Comparison of ENCODE assay signal across 39 cellular contexts in genomic region chr5:170468633-170469032, GRCh38. TPM values are rescaled to one million over a fixed set of nuclear protein-coding genes. Genes with fewer than 3 reads are reported as not detected.
"Had no signal": no experiment of that assay in that cellular context is flagged by ENCODE, and none has a peak within 500 bp of the region (broad histone marks: within the 10 kb centered on the region; RNA-seq: fewer than 3 reads in every experiment).

No MANE protein-coding gene starts in this region.

- H3K36me3 ChIP-seq: adrenal gland, ascending aorta, brain microvascular endothelial cell, breast epithelium, cardiac muscle cell had no signal

- H3K36me3 Mint-ChIP-seq: activated naive CD4-positive, alpha-beta T cell treated with anti-CD3 and anti-CD28 coated beads, Interleukin-2, amount 10 ng/mL, durations not matched to agents 7 days and 5 days; activated naive CD4-positive, alpha-beta T cell treated with anti-CD3 and anti-CD28 coated beads, Interleukin-2, amount 50 U/mL, for 24 hours; activated naive CD4-positive, alpha-beta T cell treated with anti-CD3 and anti-CD28 coated beads, Interleukin-2, amount 50 U/mL, for 72 hours; activated naive CD8-positive, alpha-beta T cell; activated naive CD8-positive, alpha-beta T cell treated with anti-CD3 and anti-CD28 coated beads for 36 hours; activated naive CD8-positive, alpha-beta T cell treated with anti-CD3 and anti-CD28 coated beads, Interleukin-2, amount 10 ng/mL, durations not matched to agents 7 days and 5 days; brain had no signal

- H3K27me3 ChIP-seq: adrenal gland, ascending aorta, body of pancreas, brain microvascular endothelial cell, breast epithelium had no signal

- ATAC-seq: activated naive CD4-positive, alpha-beta T cell treated with anti-CD3 and anti-CD28 coated beads, Interleukin-2, amount 50 U/mL, for 72 hours; activated naive CD8-positive, alpha-beta T cell treated with anti-CD3 and anti-CD28 coated beads, Interleukin-2, amount 50 U/mL, for 24 hours; activated T-cell treated with anti-CD3 and anti-CD28 coated beads, Interleukin-2, amount 50 U/mL, for 4 hours; activated T-cell treated with anti-CD3 and anti-CD28 coated beads, Interleukin-2, amount 50 U/mL, for 72 hours; activated T-helper 17 cell treated with anti-CD3 and anti-CD28 coated beads, Interleukin-2, amount 50 U/mL, for 72 hours; body of pancreas had no signal

- H3K27ac Mint-ChIP-seq: activated naive CD4-positive, alpha-beta T cell treated with anti-CD3 and anti-CD28 coated beads for 36 hours; activated naive CD4-positive, alpha-beta T cell treated with anti-CD3 and anti-CD28 coated beads, Interleukin-2, amount 10 ng/mL, durations not matched to agents 7 days and 5 days; activated naive CD4-positive, alpha-beta T cell treated with anti-CD3 and anti-CD28 coated beads, Interleukin-2, amount 50 U/mL, for 24 hours; activated naive CD4-positive, alpha-beta T cell treated with anti-CD3 and anti-CD28 coated beads, Interleukin-2, amount 50 U/mL, for 72 hours; activated naive CD8-positive, alpha-beta T cell; activated naive CD8-positive, alpha-beta T cell treated with anti-CD3 and anti-CD28 coated beads for 36 hours; activated naive CD8-positive, alpha-beta T cell treated with anti-CD3 and anti-CD28 coated beads, Interleukin-2, amount 10 ng/mL, durations not matched to agents 7 days and 5 days; activated naive CD8-positive, alpha-beta T cell treated with anti-CD3 and anti-CD28 coated beads, Interleukin-2, amount 50 U/mL, for 24 hours; activated T-cell treated with anti-CD3 and anti-CD28 coated beads, Interleukin-2, amount 50 U/mL, for 24 hours; activated T-cell treated with anti-CD3 and anti-CD28 coated beads, Interleukin-2, amount 50 U/mL, for 72 hours; activated T-helper 1 cell treated with anti-CD3 and anti-CD28 coated beads, Interleukin-12 subunit alpha, Interleukin-12 subunit beta, Interleukin-2, Interleukin-4 antibody, amounts not matched to agents 30 ng/mL and 10 ng/mL and 1 ng/mL, durations not matched to agents 14 hours and 24 hours and 36 hours; activated T-helper 17 cell treated with anti-CD3 and anti-CD28 coated beads, Interleukin-2, amount 50 U/mL, for 72 hours; activated T-helper 2 cell treated with anti-CD3 and anti-CD28 coated beads, Interferon-gamma antibody, Interleukin-2, Interleukin-4, amounts not matched to agents 10 μg/mL and 5 μg/mL and 100 μg/mL, durations not matched to agents 14 hours and 24 hours and 36 hours; brain had no signal

- DNase-seq: activated effector memory CD4-positive, alpha-beta T cell treated with anti-CD3 and anti-CD28 coated beads, Interleukin-2, amount 50 U/mL, for 16 hours; activated effector memory CD4-positive, alpha-beta T cell treated with Interleukin-2 at 50 U/mL for 16 hours; activated gamma-delta T cell; activated gamma-delta T cell treated with Interleukin-2 at 50 U/mL for 16 hours; activated naive CD4-positive, alpha-beta T cell; activated naive CD4-positive, alpha-beta T cell treated with anti-CD3 and anti-CD28 coated beads for 36 hours; activated naive CD4-positive, alpha-beta T cell treated with anti-CD3 and anti-CD28 coated beads, Interleukin-2, amount 10 ng/mL, durations not matched to agents 7 days and 5 days; activated naive CD4-positive, alpha-beta T cell treated with anti-CD3 and anti-CD28 coated beads, Interleukin-2, amount 50 U/mL, for 16 hours; activated naive CD4-positive, alpha-beta T cell treated with Interleukin-2 at 50 U/mL for 16 hours; activated naive CD8-positive, alpha-beta T cell treated with anti-CD3 and anti-CD28 coated beads for 36 hours; activated naive CD8-positive, alpha-beta T cell treated with anti-CD3 and anti-CD28 coated beads, Interleukin-2, amount 10 ng/mL, durations not matched to agents 7 days and 5 days; activated naive CD8-positive, alpha-beta T cell treated with anti-CD3 and anti-CD28 coated beads, Interleukin-2, amount 50 U/mL, for 24 hours; activated T-cell treated with anti-CD3 and anti-CD28 coated beads for 4 hours; activated T-cell treated with anti-CD3 and anti-CD28 coated beads, Interleukin-2, amount 50 U/mL, for 1 hour; activated T-cell treated with anti-CD3 and anti-CD28 coated beads, Interleukin-2, amount 50 U/mL, for 24 hours; activated T-cell treated with anti-CD3 and anti-CD28 coated beads, Interleukin-2, amount 50 U/mL, for 4 hours; activated T-cell treated with anti-CD3 and anti-CD28 coated beads, Interleukin-2, amount 50 U/mL, for 48 hours; activated T-cell treated with anti-CD3 and anti-CD28 coated beads, Interleukin-2, amount 50 U/mL, for 72 hours; adrenal gland; amniotic stem cell; amygdala; anterior cingulate cortex; aorta; body of pancreas; brain microvascular endothelial cell; caudate nucleus; central memory CD4-positive, alpha-beta T cell; cerebellar nuclear complex had no signal

- H3K27ac ChIP-seq: adrenal gland, ascending aorta, body of pancreas, brain microvascular endothelial cell, breast epithelium, cardiac muscle cell had no signal

- H3K4me1 Mint-ChIP-seq: activated naive CD4-positive, alpha-beta T cell treated with anti-CD3 and anti-CD28 coated beads, Interleukin-2, amount 10 ng/mL, durations not matched to agents 7 days and 5 days; activated naive CD4-positive, alpha-beta T cell treated with anti-CD3 and anti-CD28 coated beads, Interleukin-2, amount 50 U/mL, for 24 hours; activated naive CD8-positive, alpha-beta T cell treated with anti-CD3 and anti-CD28 coated beads for 36 hours; activated naive CD8-positive, alpha-beta T cell treated with anti-CD3 and anti-CD28 coated beads, Interleukin-2, amount 10 ng/mL, durations not matched to agents 7 days and 5 days; activated naive CD8-positive, alpha-beta T cell treated with anti-CD3 and anti-CD28 coated beads, Interleukin-2, amount 50 U/mL, for 24 hours; activated T-helper 17 cell treated with anti-CD3 and anti-CD28 coated beads, Interleukin-2, amount 50 U/mL, for 72 hours; central memory CD8-positive, alpha-beta T cell had no signal

- H3K9me3 Mint-ChIP-seq: activated naive CD4-positive, alpha-beta T cell treated with anti-CD3 and anti-CD28 coated beads for 36 hours; activated naive CD4-positive, alpha-beta T cell treated with anti-CD3 and anti-CD28 coated beads, Interleukin-2, amount 10 ng/mL, durations not matched to agents 7 days and 5 days; activated naive CD4-positive, alpha-beta T cell treated with anti-CD3 and anti-CD28 coated beads, Interleukin-2, amount 50 U/mL, for 24 hours; activated naive CD4-positive, alpha-beta T cell treated with anti-CD3 and anti-CD28 coated beads, Interleukin-2, amount 50 U/mL, for 72 hours; activated naive CD8-positive, alpha-beta T cell treated with anti-CD3 and anti-CD28 coated beads for 36 hours; activated naive CD8-positive, alpha-beta T cell treated with anti-CD3 and anti-CD28 coated beads, Interleukin-2, amount 10 ng/mL, durations not matched to agents 7 days and 5 days; activated naive CD8-positive, alpha-beta T cell treated with anti-CD3 and anti-CD28 coated beads, Interleukin-2, amount 50 U/mL, for 24 hours; activated T-cell treated with anti-CD3 and anti-CD28 coated beads, Interleukin-2, amount 50 U/mL, for 24 hours; activated T-cell treated with anti-CD3 and anti-CD28 coated beads, Interleukin-2, amount 50 U/mL, for 4 hours; activated T-cell treated with anti-CD3 and anti-CD28 coated beads, Interleukin-2, amount 50 U/mL, for 72 hours; activated T-helper 1 cell treated with anti-CD3 and anti-CD28 coated beads, Interleukin-12 subunit alpha, Interleukin-12 subunit beta, Interleukin-2, Interleukin-4 antibody, amounts not matched to agents 30 ng/mL and 10 ng/mL and 1 ng/mL, durations not matched to agents 14 hours and 24 hours and 36 hours; activated T-helper 17 cell treated with anti-CD3 and anti-CD28 coated beads, Interleukin-2, amount 50 U/mL, for 72 hours; activated T-helper 2 cell treated with anti-CD3 and anti-CD28 coated beads, Interferon-gamma antibody, Interleukin-2, Interleukin-4, amounts not matched to agents 10 μg/mL and 5 μg/mL and 100 μg/mL, durations not matched to agents 14 hours and 24 hours and 36 hours; central memory CD8-positive, alpha-beta T cell had no signal

- H3K4me3 Mint-ChIP-seq: activated naive CD4-positive, alpha-beta T cell treated with anti-CD3 and anti-CD28 coated beads for 36 hours; activated naive CD4-positive, alpha-beta T cell treated with anti-CD3 and anti-CD28 coated beads, Interleukin-2, amount 10 ng/mL, durations not matched to agents 7 days and 5 days; activated naive CD4-positive, alpha-beta T cell treated with anti-CD3 and anti-CD28 coated beads, Interleukin-2, amount 50 U/mL, for 24 hours; activated naive CD8-positive, alpha-beta T cell; activated naive CD8-positive, alpha-beta T cell treated with anti-CD3 and anti-CD28 coated beads for 36 hours; activated naive CD8-positive, alpha-beta T cell treated with anti-CD3 and anti-CD28 coated beads, Interleukin-2, amount 10 ng/mL, durations not matched to agents 7 days and 5 days; activated naive CD8-positive, alpha-beta T cell treated with anti-CD3 and anti-CD28 coated beads, Interleukin-2, amount 50 U/mL, for 24 hours; activated T-cell treated with anti-CD3 and anti-CD28 coated beads, Interleukin-2, amount 50 U/mL, for 24 hours; activated T-cell treated with anti-CD3 and anti-CD28 coated beads, Interleukin-2, amount 50 U/mL, for 4 hours; activated T-cell treated with anti-CD3 and anti-CD28 coated beads, Interleukin-2, amount 50 U/mL, for 72 hours; activated T-helper 1 cell treated with anti-CD3 and anti-CD28 coated beads, Interleukin-12 subunit alpha, Interleukin-12 subunit beta, Interleukin-2, Interleukin-4 antibody, amounts not matched to agents 30 ng/mL and 10 ng/mL and 1 ng/mL, durations not matched to agents 14 hours and 24 hours and 36 hours; activated T-helper 17 cell treated with anti-CD3 and anti-CD28 coated beads, Interleukin-2, amount 50 U/mL, for 72 hours; brain; central memory CD8-positive, alpha-beta T cell had no signal

- H3K4me1 ChIP-seq: adrenal gland, ascending aorta, body of pancreas, breast epithelium had no signal

- H3K4me3 ChIP-seq: adrenal gland, ascending aorta, body of pancreas, breast epithelium, cardiac muscle cell had no signal

- H3K9me3 ChIP-seq: adrenal gland, ascending aorta, body of pancreas, breast epithelium had no signal

RNA-seq across cellular contexts. Expression of gene KCNIP1, which starts 35.2 kb away (rescaled TPM):
- total RNA-seq: activated naive CD4-positive, alpha-beta T cell treated with anti-CD3 and anti-CD28 coated beads for 36 hours; activated naive CD4-positive, alpha-beta T cell treated with anti-CD3 and anti-CD28 coated beads, Interleukin-2, amount 50 U/mL, for 72 hours; activated naive CD8-positive, alpha-beta T cell treated with anti-CD3 and anti-CD28 coated beads for 36 hours; activated naive CD8-positive, alpha-beta T cell treated with anti-CD3 and anti-CD28 coated beads, Interleukin-2, amount 10 ng/mL, durations not matched to agents 7 days and 5 days; activated T-cell treated with anti-CD3 and anti-CD28 coated beads, Interleukin-2, amount 50 U/mL, for 4 hours; activated T-cell treated with anti-CD3 and anti-CD28 coated beads, Interleukin-2, amount 50 U/mL, for 72 hours; activated T-helper 1 cell treated with anti-CD3 and anti-CD28 coated beads, Interleukin-12 subunit alpha, Interleukin-12 subunit beta, Interleukin-2, Interleukin-4 antibody, amounts not matched to agents 30 ng/mL and 10 ng/mL and 1 ng/mL, durations not matched to agents 14 hours and 24 hours and 36 hours; activated T-helper 17 cell treated with anti-CD3 and anti-CD28 coated beads, Interleukin-2, amount 50 U/mL, for 72 hours; activated T-helper 2 cell treated with anti-CD3 and anti-CD28 coated beads, Interferon-gamma antibody, Interleukin-2, Interleukin-4, amounts not matched to agents 10 μg/mL and 5 μg/mL and 100 μg/mL, durations not matched to agents 14 hours and 24 hours and 36 hours; ascending aorta had no signal
- polyA plus RNA-seq: aorta, cardiac muscle cell had no signal
